In the genomic region with DNA sequence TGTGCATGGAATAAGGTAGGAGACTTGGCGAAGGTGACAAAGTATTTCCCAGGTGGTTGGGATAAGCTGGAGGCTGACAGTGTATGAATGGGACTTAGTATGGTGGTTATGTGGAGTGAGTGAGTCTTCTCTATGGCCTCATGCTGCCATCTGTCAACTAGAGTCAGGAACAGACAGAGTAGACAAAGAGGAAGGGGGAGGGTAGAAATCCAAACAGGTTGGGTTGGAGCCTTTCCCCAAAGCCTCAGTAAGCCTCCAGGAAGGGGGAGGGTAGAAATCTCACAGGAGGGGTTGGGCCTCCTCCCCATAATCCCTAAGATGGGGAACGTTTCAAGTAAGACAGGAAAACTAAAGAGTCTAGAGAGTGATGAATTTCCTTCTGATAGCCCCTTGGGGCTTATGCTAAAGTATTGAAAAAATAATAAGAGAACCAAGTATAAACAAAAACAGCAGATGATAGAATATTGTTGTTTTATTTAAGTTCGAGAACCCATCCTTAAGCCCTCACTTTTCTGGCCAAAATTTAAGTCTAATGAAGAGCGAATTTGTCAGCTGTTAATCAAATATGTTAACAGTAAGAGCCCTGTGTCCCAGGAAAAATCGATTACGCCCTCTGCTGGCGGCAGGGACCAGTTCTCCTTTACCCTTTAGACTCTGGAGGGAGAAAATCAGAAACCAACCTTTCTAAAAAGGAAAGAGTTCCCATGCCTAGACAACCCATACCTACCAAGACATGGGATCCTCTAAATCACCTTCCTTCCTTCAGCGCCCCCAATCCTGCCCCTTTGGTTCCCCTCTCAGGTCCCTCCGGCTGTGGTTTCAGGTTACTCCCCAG, we compare ENCODE assay signal across 1 cellular context.
TF ChIP-seq lines count a peak whose summit lies in the region.

No MANE protein-coding gene starts in this region.

TF ChIP-seq in HEK293, 187 proteins besides CTCF, POLR2A, EP300 and RAD21 (continued from another document and continues in another):
- TF ChIP-seq, protein P1, sequence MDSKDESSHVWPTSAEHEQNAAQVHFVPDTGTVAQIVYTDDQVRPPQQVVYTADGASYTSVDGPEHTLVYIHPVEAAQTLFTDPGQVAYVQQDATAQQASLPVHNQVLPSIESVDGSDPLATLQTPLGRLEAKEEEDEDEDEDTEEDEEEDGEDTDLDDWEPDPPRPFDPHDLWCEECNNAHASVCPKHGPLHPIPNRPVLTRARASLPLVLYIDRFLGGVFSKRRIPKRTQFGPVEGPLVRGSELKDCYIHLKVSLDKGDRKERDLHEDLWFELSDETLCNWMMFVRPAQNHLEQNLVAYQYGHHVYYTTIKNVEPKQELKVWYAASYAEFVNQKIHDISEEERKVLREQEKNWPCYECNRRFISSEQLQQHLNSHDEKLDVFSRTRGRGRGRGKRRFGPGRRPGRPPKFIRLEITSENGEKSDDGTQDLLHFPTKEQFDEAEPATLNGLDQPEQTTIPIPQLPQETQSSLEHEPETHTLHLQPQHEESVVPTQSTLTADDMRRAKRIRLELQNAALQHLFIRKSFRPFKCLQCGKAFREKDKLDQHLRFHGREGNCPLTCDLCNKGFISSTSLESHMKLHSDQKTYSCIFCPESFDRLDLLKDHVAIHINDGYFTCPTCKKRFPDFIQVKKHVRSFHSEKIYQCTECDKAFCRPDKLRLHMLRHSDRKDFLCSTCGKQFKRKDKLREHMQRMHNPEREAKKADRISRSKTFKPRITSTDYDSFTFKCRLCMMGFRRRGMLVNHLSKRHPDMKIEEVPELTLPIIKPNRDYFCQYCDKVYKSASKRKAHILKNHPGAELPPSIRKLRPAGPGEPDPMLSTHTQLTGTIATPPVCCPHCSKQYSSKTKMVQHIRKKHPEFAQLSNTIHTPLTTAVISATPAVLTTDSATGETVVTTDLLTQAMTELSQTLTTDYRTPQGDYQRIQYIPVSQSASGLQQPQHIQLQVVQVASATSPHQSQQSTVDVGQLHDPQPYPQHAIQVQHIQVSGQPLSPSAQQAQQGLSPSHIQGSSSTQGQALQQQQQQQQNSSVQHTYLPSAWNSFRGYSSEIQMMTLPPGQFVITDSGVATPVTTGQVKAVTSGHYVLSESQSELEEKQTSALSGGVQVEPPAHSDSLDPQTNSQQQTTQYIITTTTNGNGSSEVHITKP (tag by site-specific recombination; IDR thresholded peaks at IDR 0.05): peak; percentile 43; the same call in 1 of the 2 replicates
- peak; percentile 30; the same call in 1 of the 2 replicates for TF ChIP-seq SP3 (tag by site-specific recombination; IDR thresholded peaks at IDR 0.05)
- no peak for TF ChIP-seq ZNF266 (tag by site-specific recombination; IDR thresholded peaks at IDR 0.05; ENCODE audit: low read depth)
- TF ChIP-seq, protein P2, sequence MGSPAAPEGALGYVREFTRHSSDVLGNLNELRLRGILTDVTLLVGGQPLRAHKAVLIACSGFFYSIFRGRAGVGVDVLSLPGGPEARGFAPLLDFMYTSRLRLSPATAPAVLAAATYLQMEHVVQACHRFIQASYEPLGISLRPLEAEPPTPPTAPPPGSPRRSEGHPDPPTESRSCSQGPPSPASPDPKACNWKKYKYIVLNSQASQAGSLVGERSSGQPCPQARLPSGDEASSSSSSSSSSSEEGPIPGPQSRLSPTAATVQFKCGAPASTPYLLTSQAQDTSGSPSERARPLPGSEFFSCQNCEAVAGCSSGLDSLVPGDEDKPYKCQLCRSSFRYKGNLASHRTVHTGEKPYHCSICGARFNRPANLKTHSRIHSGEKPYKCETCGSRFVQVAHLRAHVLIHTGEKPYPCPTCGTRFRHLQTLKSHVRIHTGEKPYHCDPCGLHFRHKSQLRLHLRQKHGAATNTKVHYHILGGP (tag by site-specific recombination; IDR thresholded peaks at IDR 0.05): no peak
- no peak for TF ChIP-seq ZNF768 (tag by site-specific recombination; IDR thresholded peaks at IDR 0.05)
- TF ChIP-seq, protein P3, sequence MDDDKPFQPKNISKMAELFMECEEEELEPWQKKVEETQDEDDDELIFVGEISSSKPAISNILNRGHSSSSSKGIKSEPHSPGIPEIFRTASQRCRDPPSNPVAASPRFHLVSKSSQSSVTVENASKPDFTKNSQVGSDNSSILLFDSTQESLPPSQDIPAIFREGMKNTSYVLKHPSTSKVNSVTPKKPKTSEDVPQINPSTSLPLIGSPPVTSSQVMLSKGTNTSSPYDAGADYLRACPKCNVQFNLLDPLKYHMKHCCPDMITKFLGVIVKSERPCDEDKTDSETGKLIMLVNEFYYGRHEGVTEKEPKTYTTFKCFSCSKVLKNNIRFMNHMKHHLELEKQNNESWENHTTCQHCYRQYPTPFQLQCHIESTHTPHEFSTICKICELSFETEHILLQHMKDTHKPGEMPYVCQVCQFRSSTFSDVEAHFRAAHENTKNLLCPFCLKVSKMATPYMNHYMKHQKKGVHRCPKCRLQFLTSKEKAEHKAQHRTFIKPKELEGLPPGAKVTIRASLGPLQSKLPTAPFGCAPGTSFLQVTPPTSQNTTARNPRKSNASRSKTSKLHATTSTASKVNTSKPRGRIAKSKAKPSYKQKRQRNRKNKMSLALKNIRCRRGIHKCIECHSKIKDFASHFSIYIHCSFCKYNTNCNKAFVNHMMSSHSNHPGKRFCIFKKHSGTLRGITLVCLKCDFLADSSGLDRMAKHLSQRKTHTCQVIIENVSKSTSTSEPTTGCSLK (tag by site-specific recombination; IDR thresholded peaks at IDR 0.05): no peak
- TF ChIP-seq ZNF623 (tag by site-specific recombination; IDR thresholded peaks at IDR 0.05): no peak
- no peak for TF ChIP-seq ZNF501 (tag by site-specific recombination; IDR thresholded peaks at IDR 0.05)
- no peak for TF ChIP-seq ZNF48 (tag by site-specific recombination; IDR thresholded peaks at IDR 0.05)
- TF ChIP-seq SCRT2 (tag by site-specific recombination; IDR thresholded peaks at IDR 0.05): no peak
- 0 out of 2 replicates have a peak, but pooled peaks have one; percentile 20 for TF ChIP-seq ZSCAN30 (tag by site-specific recombination; IDR thresholded peaks at IDR 0.05)
- TF ChIP-seq ZNF529 (tag by site-specific recombination; IDR thresholded peaks at IDR 0.05; ENCODE audit: insufficient replicate concordance): no peak
- TF ChIP-seq ZSCAN16 (tag by site-specific recombination; IDR thresholded peaks at IDR 0.05): no peak
- TF ChIP-seq, protein P4, sequence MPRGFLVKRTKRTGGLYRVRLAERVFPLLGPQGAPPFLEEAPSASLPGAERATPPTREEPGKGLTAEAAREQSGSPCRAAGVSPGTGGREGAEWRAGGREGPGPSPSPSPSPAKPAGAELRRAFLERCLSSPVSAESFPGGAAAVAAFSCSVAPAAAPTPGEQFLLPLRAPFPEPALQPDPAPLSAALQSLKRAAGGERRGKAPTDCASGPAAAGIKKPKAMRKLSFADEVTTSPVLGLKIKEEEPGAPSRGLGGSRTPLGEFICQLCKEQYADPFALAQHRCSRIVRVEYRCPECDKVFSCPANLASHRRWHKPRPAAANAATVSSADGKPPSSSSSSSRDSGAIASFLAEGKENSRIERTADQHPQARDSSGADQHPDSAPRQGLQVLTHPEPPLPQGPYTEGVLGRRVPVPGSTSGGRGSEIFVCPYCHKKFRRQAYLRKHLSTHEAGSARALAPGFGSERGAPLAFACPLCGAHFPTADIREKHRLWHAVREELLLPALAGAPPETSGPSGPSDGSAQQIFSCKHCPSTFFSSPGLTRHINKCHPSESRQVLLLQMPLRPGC (tag by site-specific recombination; IDR thresholded peaks at IDR 0.05): no peak
- no peak for TF ChIP-seq ZNF626 (tag by site-specific recombination; IDR thresholded peaks at IDR 0.05)
- peak; percentile 56; the same call in 1 of the 2 replicates for TF ChIP-seq KLF8 (tag by site-specific recombination; IDR thresholded peaks at IDR 0.05)
- no peak for TF ChIP-seq ZNF596 (tag by site-specific recombination; IDR thresholded peaks at IDR 0.05)
- TF ChIP-seq ZNF654 (tag by site-specific recombination; IDR thresholded peaks at IDR 0.05; ENCODE audit: low read depth): peak; percentile 60
- TF ChIP-seq ZNF221 (tag by site-specific recombination; IDR thresholded peaks at IDR 0.05; ENCODE audit: borderline replicate concordance): no peak
- TF ChIP-seq ZNF530 (tag by site-specific recombination; IDR thresholded peaks at IDR 0.05; ENCODE audit: low read depth): no peak
- TF ChIP-seq PRDM1 (tag by site-specific recombination; IDR thresholded peaks at IDR 0.05): peak; percentile 48; the same call in 1 of the 2 replicates
- peak; percentile 78 for TF ChIP-seq ZNF2 (tag by site-specific recombination; IDR thresholded peaks at IDR 0.05)
- TF ChIP-seq, protein P5, sequence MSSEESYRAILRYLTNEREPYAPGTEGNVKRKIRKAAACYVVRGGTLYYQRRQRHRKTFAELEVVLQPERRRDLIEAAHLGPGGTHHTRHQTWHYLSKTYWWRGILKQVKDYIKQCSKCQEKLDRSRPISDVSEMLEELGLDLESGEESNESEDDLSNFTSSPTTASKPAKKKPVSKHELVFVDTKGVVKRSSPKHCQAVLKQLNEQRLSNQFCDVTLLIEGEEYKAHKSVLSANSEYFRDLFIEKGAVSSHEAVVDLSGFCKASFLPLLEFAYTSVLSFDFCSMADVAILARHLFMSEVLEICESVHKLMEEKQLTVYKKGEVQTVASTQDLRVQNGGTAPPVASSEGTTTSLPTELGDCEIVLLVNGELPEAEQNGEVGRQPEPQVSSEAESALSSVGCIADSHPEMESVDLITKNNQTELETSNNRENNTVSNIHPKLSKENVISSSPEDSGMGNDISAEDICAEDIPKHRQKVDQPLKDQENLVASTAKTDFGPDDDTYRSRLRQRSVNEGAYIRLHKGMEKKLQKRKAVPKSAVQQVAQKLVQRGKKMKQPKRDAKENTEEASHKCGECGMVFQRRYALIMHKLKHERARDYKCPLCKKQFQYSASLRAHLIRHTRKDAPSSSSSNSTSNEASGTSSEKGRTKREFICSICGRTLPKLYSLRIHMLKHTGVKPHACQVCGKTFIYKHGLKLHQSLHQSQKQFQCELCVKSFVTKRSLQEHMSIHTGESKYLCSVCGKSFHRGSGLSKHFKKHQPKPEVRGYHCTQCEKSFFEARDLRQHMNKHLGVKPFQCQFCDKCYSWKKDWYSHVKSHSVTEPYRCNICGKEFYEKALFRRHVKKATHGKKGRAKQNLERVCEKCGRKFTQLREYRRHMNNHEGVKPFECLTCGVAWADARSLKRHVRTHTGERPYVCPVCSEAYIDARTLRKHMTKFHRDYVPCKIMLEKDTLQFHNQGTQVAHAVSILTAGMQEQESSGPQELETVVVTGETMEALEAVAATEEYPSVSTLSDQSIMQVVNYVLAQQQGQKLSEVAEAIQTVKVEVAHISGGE (tag by site-specific recombination; conservative IDR thresholded peaks at IDR 0.05; ENCODE audit: low read depth): peak; percentile 65
- peak; percentile 70; the same call in 1 of the 2 replicates for TF ChIP-seq ZBTB48 (tag by site-specific recombination; IDR thresholded peaks at IDR 0.05)
- no peak for TF ChIP-seq ZNF140 (tag by site-specific recombination; IDR thresholded peaks at IDR 0.05)
- no peak for TF ChIP-seq ZNF571 (tag by site-specific recombination; IDR thresholded peaks at IDR 0.05)
- TF ChIP-seq, protein P6, sequence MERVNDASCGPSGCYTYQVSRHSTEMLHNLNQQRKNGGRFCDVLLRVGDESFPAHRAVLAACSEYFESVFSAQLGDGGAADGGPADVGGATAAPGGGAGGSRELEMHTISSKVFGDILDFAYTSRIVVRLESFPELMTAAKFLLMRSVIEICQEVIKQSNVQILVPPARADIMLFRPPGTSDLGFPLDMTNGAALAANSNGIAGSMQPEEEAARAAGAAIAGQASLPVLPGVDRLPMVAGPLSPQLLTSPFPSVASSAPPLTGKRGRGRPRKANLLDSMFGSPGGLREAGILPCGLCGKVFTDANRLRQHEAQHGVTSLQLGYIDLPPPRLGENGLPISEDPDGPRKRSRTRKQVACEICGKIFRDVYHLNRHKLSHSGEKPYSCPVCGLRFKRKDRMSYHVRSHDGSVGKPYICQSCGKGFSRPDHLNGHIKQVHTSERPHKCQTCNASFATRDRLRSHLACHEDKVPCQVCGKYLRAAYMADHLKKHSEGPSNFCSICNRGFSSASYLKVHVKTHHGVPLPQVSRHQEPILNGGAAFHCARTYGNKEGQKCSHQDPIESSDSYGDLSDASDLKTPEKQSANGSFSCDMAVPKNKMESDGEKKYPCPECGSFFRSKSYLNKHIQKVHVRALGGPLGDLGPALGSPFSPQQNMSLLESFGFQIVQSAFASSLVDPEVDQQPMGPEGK (tag by site-specific recombination; IDR thresholded peaks at IDR 0.05): peak; percentile 91
- no peak for TF ChIP-seq ZNF548 (tag by site-specific recombination; IDR thresholded peaks at IDR 0.05)
- no peak for TF ChIP-seq ZFP41 (tag by site-specific recombination; IDR thresholded peaks at IDR 0.05; ENCODE audit: borderline replicate concordance)
- peak; percentile 69; the same call in 1 of the 2 replicates for TF ChIP-seq ZNF335 (tag by site-specific recombination; conservative IDR thresholded peaks at IDR 0.05)
- TF ChIP-seq ZNF658 (tag by site-specific recombination; IDR thresholded peaks at IDR 0.05): no peak
- TF ChIP-seq KLF9 (tag by site-specific recombination; IDR thresholded peaks at IDR 0.05; ENCODE audit: low read depth): peak; percentile 83; the same call in 1 of the 2 replicates
- TF ChIP-seq, protein P7, sequence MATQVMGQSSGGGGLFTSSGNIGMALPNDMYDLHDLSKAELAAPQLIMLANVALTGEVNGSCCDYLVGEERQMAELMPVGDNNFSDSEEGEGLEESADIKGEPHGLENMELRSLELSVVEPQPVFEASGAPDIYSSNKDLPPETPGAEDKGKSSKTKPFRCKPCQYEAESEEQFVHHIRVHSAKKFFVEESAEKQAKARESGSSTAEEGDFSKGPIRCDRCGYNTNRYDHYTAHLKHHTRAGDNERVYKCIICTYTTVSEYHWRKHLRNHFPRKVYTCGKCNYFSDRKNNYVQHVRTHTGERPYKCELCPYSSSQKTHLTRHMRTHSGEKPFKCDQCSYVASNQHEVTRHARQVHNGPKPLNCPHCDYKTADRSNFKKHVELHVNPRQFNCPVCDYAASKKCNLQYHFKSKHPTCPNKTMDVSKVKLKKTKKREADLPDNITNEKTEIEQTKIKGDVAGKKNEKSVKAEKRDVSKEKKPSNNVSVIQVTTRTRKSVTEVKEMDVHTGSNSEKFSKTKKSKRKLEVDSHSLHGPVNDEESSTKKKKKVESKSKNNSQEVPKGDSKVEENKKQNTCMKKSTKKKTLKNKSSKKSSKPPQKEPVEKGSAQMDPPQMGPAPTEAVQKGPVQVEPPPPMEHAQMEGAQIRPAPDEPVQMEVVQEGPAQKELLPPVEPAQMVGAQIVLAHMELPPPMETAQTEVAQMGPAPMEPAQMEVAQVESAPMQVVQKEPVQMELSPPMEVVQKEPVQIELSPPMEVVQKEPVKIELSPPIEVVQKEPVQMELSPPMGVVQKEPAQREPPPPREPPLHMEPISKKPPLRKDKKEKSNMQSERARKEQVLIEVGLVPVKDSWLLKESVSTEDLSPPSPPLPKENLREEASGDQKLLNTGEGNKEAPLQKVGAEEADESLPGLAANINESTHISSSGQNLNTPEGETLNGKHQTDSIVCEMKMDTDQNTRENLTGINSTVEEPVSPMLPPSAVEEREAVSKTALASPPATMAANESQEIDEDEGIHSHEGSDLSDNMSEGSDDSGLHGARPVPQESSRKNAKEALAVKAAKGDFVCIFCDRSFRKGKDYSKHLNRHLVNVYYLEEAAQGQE (tag by site-specific recombination; IDR thresholded peaks at IDR 0.05): no peak
- no peak for TF ChIP-seq ZNF138 (tag by site-specific recombination; IDR thresholded peaks at IDR 0.05; ENCODE audit: borderline replicate concordance)
- no peak for TF ChIP-seq BCL11B (tag by site-specific recombination; IDR thresholded peaks at IDR 0.05; ENCODE audit: low read depth)
